ENCODE assay signal across 29 cellular contexts in genomic region chr5:60457256-60457655, GRCh38.
"Had no signal": no experiment of that assay in that cellular context is flagged by ENCODE, and none has a peak within 500 bp of the region (broad histone marks: within the 10 kb centered on the region; RNA-seq: fewer than 3 reads in every experiment).

No MANE protein-coding gene starts in this region.

- H2AFZ ChIP-seq: neural progenitor cell, parathyroid adenoma had no signal

- H3K9ac ChIP-seq: neural progenitor cell, parathyroid adenoma had no signal

- H3K27ac ChIP-seq: left ventricle myocardium inferior, neural progenitor cell, neutrophil, parathyroid adenoma, right atrium auricular region, right lobe of liver, tibial nerve had no signal

- H3K79me2 ChIP-seq: parathyroid adenoma had no signal

- H3K27me3 ChIP-seq: neural progenitor cell, neutrophil, right atrium auricular region, right lobe of liver, tibial nerve, uterus had no signal

- DNase-seq: hypothalamus; immature natural killer cell; kidney; left colon; left ventricle myocardium inferior; mesendoderm; midbrain; mucosa of descending colon; naive thymus-derived CD8-positive, alpha-beta T cell; nephron progenitor cell; occipital lobe; right lobe of liver; stimulated activated CD4-positive, alpha-beta T cell treated with anti-CD3 and anti-CD28 coated beads, Interleukin-1b, Interleukin-23, amount 100 ng/mL, for 48 hours; stimulated activated CD4-positive, alpha-beta T cell treated with anti-CD3 and anti-CD28 coated beads, Interleukin-2, amount 100 ng/mL, for 48 hours; stimulated activated CD4-positive, alpha-beta T cell treated with anti-CD3 and anti-CD28 coated beads, Interleukin-4, amount 100 ng/mL, for 4 hours; stimulated activated CD8-positive, alpha-beta memory T cell treated with anti-CD3 and anti-CD28 coated beads, Interleukin-4, amount 100 ng/mL, for 48 hours; stimulated activated naive CD4-positive, alpha-beta T cell treated with Interleukin-2 at 50 U/mL for 16 hours; stimulated activated naive CD8-positive, alpha-beta T cell treated with anti-CD3 and anti-CD28 coated beads, Interleukin-15, amount 100 ng/mL, for 72 hours; substantia nigra; uterus had no signal

- ATAC-seq: left colon; mucosa of descending colon; naive thymus-derived CD8-positive, alpha-beta T cell; right lobe of liver; stimulated activated memory B cell treated with anti-CD40 and anti-IgM and Interleukin-4, amounts not matched to agents 10 μg/mL and 1 μg/mL and 100 μg/mL, for 72 hours; stimulated activated naive CD8-positive, alpha-beta T cell treated with anti-CD3 and anti-CD28 coated beads, Interleukin-15, amount 100 ng/mL, for 72 hours had no signal

- H3K4me1 ChIP-seq: left ventricle myocardium inferior, neural progenitor cell, parathyroid adenoma, right atrium auricular region, right lobe of liver, tibial nerve, uterus had no signal

- FAIRE-seq: islet of Langerhans, kidney had no signal

- H3K36me3 ChIP-seq: left ventricle myocardium inferior, neural progenitor cell, neutrophil, right atrium auricular region, right lobe of liver, tibial nerve, uterus had no signal

- H3K9me3 ChIP-seq: left ventricle myocardium inferior, mucosa of descending colon, neutrophil, right atrium auricular region, right lobe of liver, uterus had no signal

- H3K4me2 ChIP-seq: neural progenitor cell, smooth muscle cell had no signal

- H3K4me3 ChIP-seq: left ventricle myocardium inferior, lung, mucosa of descending colon, neural progenitor cell, right atrium auricular region, right lobe of liver, smooth muscle cell, tibial nerve, uterus had no signal
